ENCODE assay signal across 8 cellular contexts in genomic region chr17:81518113-81518784, GRCh38. TPM values are rescaled to one million over a fixed set of nuclear protein-coding genes. Genes with fewer than 3 reads are reported as not detected.
DNase-seq lines count a peak whose midpoint lies in the region; TF ChIP-seq lines count a peak whose summit lies in the region.

No MANE protein-coding gene starts in this region.

- dilution Hi-C loops in mammary epithelial cell (cut with HindIII; ENCODE audit: low sequenced_read_pairs), result loop anchor here (5.0 to 25.0 kb wide), 4 partner anchors 61 to 506 kb away; partner anchors contain the start of genes PCYT2 and SIRT7

- H3K27me3 ChIP-seq in mammary epithelial cell (ENCODE audit: insufficient read depth, low read length), result no peaks in the 10 kb centered on the region
- H3K27me3 ChIP-seq in muscle layer of duodenum (ENCODE audit: low read depth, low read length), result peaks cover 1% of the 10 kb centered on the region

- H3K4me3 ChIP-seq in AG10803 (ENCODE audit: low read length) (peak overlapping the region; percentile 51), mammary epithelial cell (replicated peaks in 1 of 3; ENCODE audit: insufficient read depth in 1 of 3, low read depth in 2 of 3, low read length in 3 of 3) (peak overlapping the region in 2 of 3 experiments; percentile 24 to 45), muscle layer of duodenum (ENCODE audit: low read depth in 1 of 2, low read length in 2 of 2) (peak overlapping the region; percentile 26 to 89)

- in situ Hi-C loops in mammary epithelial cell (cut with MboI; ENCODE audit: low sequenced_read_pairs in 2 of 2) (no loop called here), ACHN (cut with HindIII; ENCODE audit: low pct_ligation_motif_present, low pct_unique_long_range_greater_than_20kb, low sequenced_read_pairs) (no loop called here)

- intact Hi-C loops in mammary epithelial cell (cut with micrococcal nuclease), result loop anchor here (2.0 to 10.0 kb wide), 2 partner anchors 35 to 347 kb away; partner anchors contain the start of genes FAAP100 and P4HB

- CTCF ChIA-PET in mammary epithelial cell (lab: Charles Lee; ENCODE audit: low non-redundant PET), result no interaction called here

- no peak overlapping the region for H3K9ac ChIP-seq in mammary epithelial cell (ENCODE audit: insufficient read depth, low read length)

- peaks cover 25% of the 10 kb centered on the region for H3K79me2 ChIP-seq in mammary epithelial cell (ENCODE audit: insufficient read depth, low read length)

- H3K4me2 ChIP-seq in mammary epithelial cell (ENCODE audit: insufficient read depth, low read depth, low read length), result peak overlapping the region; percentile 99

- H3K9me3 ChIP-seq in mammary epithelial cell (replicated peaks; ENCODE audit: insufficient read depth, low read length) (no peaks in the 10 kb centered on the region), muscle layer of duodenum (ENCODE audit: control insufficient read depth in 1 of 2, low read length in 2 of 2) (no peaks in the 10 kb centered on the region)

- H3K36me3 ChIP-seq in mammary epithelial cell (ENCODE audit: insufficient read depth, low read length) (no peaks in the 10 kb centered on the region), muscle layer of duodenum (ENCODE audit: control insufficient read depth in 1 of 2, insufficient read depth in 2 of 2, low read length in 2 of 2) (no peaks in the 10 kb centered on the region)

- peaks cover 56% of the 10 kb centered on the region for H3K4me1 ChIP-seq in mammary epithelial cell (ENCODE audit: insufficient read depth, low read length)
- peaks cover 9 to 47% of the 10 kb centered on the region in 2 donors for H3K4me1 ChIP-seq in muscle layer of duodenum (ENCODE audit: control insufficient read depth in 1 of 2, insufficient read depth in 2 of 2, low read length in 2 of 2)

- WGBS in mammary epithelial cell (ENCODE audit: low coverage, missing lambda C conversion rate), result 24% methylated on average over 5 of the region's 24 CpGs

- no TSS peak for BruUV-seq in mammary epithelial cell (replicated peaks; lab: Mats Ljungman, UMichigan)

- TF ChIP-seq CTCF in AG10803 (conservative IDR thresholded peaks at IDR 0.05; ENCODE audit: low read length) (no peak), mammary epithelial cell (conservative IDR thresholded peaks at IDR 0.05 in 1 of 2, IDR thresholded peaks at IDR 0.05 in 1 of 2; ENCODE audit: extremely low read depth in 1 of 2, insufficient read depth in 1 of 2, low read depth in 1 of 2, low read length in 2 of 2) (no peak)

- DNase-seq in AG10803 (ENCODE audit: low read depth) (no peak), HK-2 (ENCODE audit: unreplicated experiment) (peak; percentile 1), mammary epithelial cell (no peak), ACHN (no peak), GOT3 (lab: John Stamatoyannopoulos, UW) (no peak), cerebellar cortex (ENCODE audit: low spot score) (no peak), SHP77 treated with DMSO at 0.1 percent for 48 hours (lab: John Stamatoyannopoulos, UW) (no peak)

- peaks cover 1% of the 10 kb centered on the region for H4K20me1 ChIP-seq in mammary epithelial cell (ENCODE audit: insufficient read depth, low read length)

- peak overlapping the region; percentile 68 for H2AFZ ChIP-seq in mammary epithelial cell (ENCODE audit: low read depth, low read length)

- H3K27ac ChIP-seq in mammary epithelial cell (ENCODE audit: insufficient read depth, low read depth, low read length) (no peak overlapping the region), muscle layer of duodenum (ENCODE audit: low read length) (no peak overlapping the region)

RNA-seq across cellular contexts. Expression of gene ACTG1, which starts 5.7 kb away (rescaled TPM):
- over 10,000 TPM in 1 of 2 donors, 1,000 to 10,000 TPM in 1; 3,950 to 24,255 TPM for total RNA-seq in mammary epithelial cell
- 8,707 TPM for polyA plus RNA-seq in mammary epithelial cell
- polyA minus RNA-seq in mammary epithelial cell, result 4,992 TPM

RNA-seq across cellular contexts. Expression of gene FSCN2, which starts 9.9 kb away (rescaled TPM):
- under 1 TPM; 0.47 to 0.83 TPM for total RNA-seq in mammary epithelial cell
- polyA plus RNA-seq in mammary epithelial cell, result 0.03 TPM
- polyA minus RNA-seq in mammary epithelial cell, result not detected

RNA-seq across cellular contexts. Expression of gene FAAP100, which starts 33.9 kb away (rescaled TPM):
- total RNA-seq in mammary epithelial cell, result 10 to 100 TPM; 23.5 to 26.6 TPM
- 14.6 TPM for polyA plus RNA-seq in mammary epithelial cell
- polyA minus RNA-seq in mammary epithelial cell, result 37.0 TPM
